Comparison of ENCODE assay signal across 11 cellular contexts in the genomic region with DNA sequence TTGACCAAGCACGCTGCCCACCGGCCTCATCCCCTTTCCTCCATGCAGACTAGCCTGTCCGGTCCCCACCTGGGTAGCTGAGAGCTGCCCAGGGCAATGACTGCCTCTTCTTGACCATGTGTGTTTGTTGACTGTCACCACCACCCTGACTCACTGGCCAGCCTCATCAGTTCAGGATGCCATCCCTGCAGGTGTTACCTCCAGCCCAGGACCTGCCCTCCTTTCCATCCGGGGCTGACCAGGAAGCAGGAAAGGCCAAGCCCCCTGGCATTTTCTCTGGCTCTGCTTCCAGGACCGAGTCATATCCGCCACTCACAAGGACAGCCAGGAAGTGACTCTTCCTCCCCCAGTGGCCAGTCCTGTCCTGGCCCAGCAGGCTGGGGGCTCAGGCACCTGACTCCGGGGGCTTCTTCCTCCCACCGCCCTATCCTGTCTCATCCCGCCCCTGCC. TPM values are rescaled to one million over a fixed set of nuclear protein-coding genes. Genes with fewer than 3 reads are reported as not detected.
DNase-seq lines count a peak whose midpoint lies in the region; ATAC-seq and TF ChIP-seq lines count a peak whose summit lies in the region.
"Had no signal": no experiment of that assay in that cellular context is flagged by ENCODE, and none has a peak within 500 bp of the region (broad histone marks: within the 10 kb centered on the region; RNA-seq: fewer than 3 reads in every experiment).

No MANE protein-coding gene starts in this region.

- CTCF ChIA-PET in activated CD8-positive, alpha-beta memory T cell treated with anti-CD3 and anti-CD28 coated beads, Interleukin-2, amount 10 ng/mL, durations not matched to agents 7 days and 5 days (lab: Charles Lee), result interaction anchor here (1.7 kb wide), 1 partner anchor 60 kb away, joined by 5 read pairs; no protein-coding TSS in a partner anchor

- H3K4me1 Mint-ChIP-seq in activated CD8-positive, alpha-beta memory T cell treated with anti-CD3 and anti-CD28 coated beads, Interleukin-2, amount 10 ng/mL, durations not matched to agents 7 days and 5 days, result peaks cover 3% of the 10 kb centered on the region

- H3K4me3 Mint-ChIP-seq in activated CD8-positive, alpha-beta memory T cell treated with anti-CD3 and anti-CD28 coated beads, Interleukin-2, amount 10 ng/mL, durations not matched to agents 7 days and 5 days, result no peak overlapping the region
- H3K4me3 Mint-ChIP-seq: activated T-cell treated with anti-CD3 and anti-CD28 coated beads, Interleukin-2, amount 50 U/mL, for 24 hours had no signal

- no peak for TF ChIP-seq CTCF in omental fat pad (IDR thresholded peaks at IDR 0.05)

- H3K9me3 Mint-ChIP-seq in activated CD8-positive, alpha-beta memory T cell treated with anti-CD3 and anti-CD28 coated beads, Interleukin-2, amount 10 ng/mL, durations not matched to agents 7 days and 5 days (ENCODE audit: low read depth), result no peaks in the 10 kb centered on the region
- H3K9me3 Mint-ChIP-seq: activated T-cell treated with anti-CD3 and anti-CD28 coated beads, Interleukin-2, amount 50 U/mL, for 24 hours had no signal

- DNase-seq in EH (ENCODE audit: low read depth) (peak; percentile 67), RKO (ENCODE audit: low spot score) (peak; percentile 84), omental fat pad (ENCODE audit: low spot score) (no peak), cerebellar nuclear complex (lab: John Stamatoyannopoulos, UW) (no peak), OCI-M2 (lab: John Stamatoyannopoulos, UW; ENCODE audit: unreplicated experiment) (no peak)
- DNase-seq in activated CD8-positive, alpha-beta memory T cell treated with anti-CD3 and anti-CD28 coated beads, Interleukin-2, amount 10 ng/mL, durations not matched to agents 7 days and 5 days, result no peak
- DNase-seq: activated T-cell treated with anti-CD3 and anti-CD28 coated beads, Interleukin-2, amount 50 U/mL, for 24 hours; MM.1S; NCI-H748 treated with DMSO at 0.1 percent for 48 hours had no signal

- H3K27me3 Mint-ChIP-seq in activated CD8-positive, alpha-beta memory T cell treated with anti-CD3 and anti-CD28 coated beads, Interleukin-2, amount 10 ng/mL, durations not matched to agents 7 days and 5 days, result peaks cover 15% of the 10 kb centered on the region
- H3K27me3 Mint-ChIP-seq: activated T-cell treated with anti-CD3 and anti-CD28 coated beads, Interleukin-2, amount 50 U/mL, for 24 hours had no signal

- no peaks in the 10 kb centered on the region for H3K36me3 Mint-ChIP-seq in activated CD8-positive, alpha-beta memory T cell treated with anti-CD3 and anti-CD28 coated beads, Interleukin-2, amount 10 ng/mL, durations not matched to agents 7 days and 5 days

- ATAC-seq in esophagus mucosa, result peak; percentile 22
- peak; percentile 8 for ATAC-seq in omental fat pad (ENCODE audit: low FRiP score)
- no peak for ATAC-seq in GM21381 (IDR thresholded peaks at IDR 0.05; ENCODE audit: unreplicated experiment)
- ATAC-seq in activated CD8-positive, alpha-beta memory T cell treated with anti-CD3 and anti-CD28 coated beads, Interleukin-2, amount 10 ng/mL, durations not matched to agents 7 days and 5 days, result no peak

- H3K27ac Mint-ChIP-seq in activated CD8-positive, alpha-beta memory T cell treated with anti-CD3 and anti-CD28 coated beads, Interleukin-2, amount 10 ng/mL, durations not matched to agents 7 days and 5 days, result no peak overlapping the region

RNA-seq across cellular contexts. Expression of gene EPHA2, which starts 17.1 kb away (rescaled TPM):
- total RNA-seq in esophagus mucosa (146 TPM), omental fat pad (10 to 100 TPM; 15.3 to 41.8 (median 28.6) TPM)
- not detected for total RNA-seq in activated CD8-positive, alpha-beta memory T cell treated with anti-CD3 and anti-CD28 coated beads, Interleukin-2, amount 10 ng/mL, durations not matched to agents 7 days and 5 days

Comparison
In these comparisons a context has a peak if more than half of its experiments do, and no peak if none do; other contexts are left out.
1. DNase-seq: peak in EH (single experiment) and RKO (single experiment); none in omental fat pad (single experiment), cerebellar nuclear complex (0 of 2), OCI-M2 (single experiment) and activated CD8-positive, alpha-beta memory T cell treated with anti-CD3 and anti-CD28 coated beads, Interleukin-2, amount 10 ng/mL, durations not matched to agents 7 days and 5 days (single experiment).
2. ATAC-seq: peak in esophagus mucosa (single experiment) and omental fat pad (single experiment); none in GM21381 (single experiment) and activated CD8-positive, alpha-beta memory T cell treated with anti-CD3 and anti-CD28 coated beads, Interleukin-2, amount 10 ng/mL, durations not matched to agents 7 days and 5 days (single experiment).
3. RNA of gene EPHA2, which starts 17.1 kb away (total RNA-seq): 146 TPM in esophagus mucosa (single experiment) and 15.3 to 41.8 TPM in omental fat pad; not detected in activated CD8-positive, alpha-beta memory T cell treated with anti-CD3 and anti-CD28 coated beads, Interleukin-2, amount 10 ng/mL, durations not matched to agents 7 days and 5 days; every median in the first group is over 10 times any median in the second.